Comparison of ENCODE assay signal across 8 cellular contexts in genomic region chr3:47989981-47990440, GRCh38. TPM values are rescaled to one million over a fixed set of nuclear protein-coding genes. Genes with fewer than 3 reads are reported as not detected.
DNase-seq lines count a peak whose midpoint lies in the region; ATAC-seq and TF ChIP-seq lines count a peak whose summit lies in the region.

No MANE protein-coding gene starts in this region.

- H3K27me3 ChIP-seq in OCI-LY3 (ENCODE audit: low read depth, low read length) = no peaks in the 10 kb centered on the region

- H4K20me1 ChIP-seq in OCI-LY3 (ENCODE audit: insufficient read depth, low read length) = peaks cover 19% of the 10 kb centered on the region

- H3K4me1 ChIP-seq in OCI-LY3 (ENCODE audit: low read length) = peaks cover 15% of the 10 kb centered on the region

- H3K27ac ChIP-seq in OCI-LY3 (ENCODE audit: low read length) = no peak overlapping the region

- H3K4me3 ChIP-seq in OCI-LY3 (ENCODE audit: low read length) = no peak overlapping the region
- no peak overlapping the region for H3K4me3 ChIP-seq in epithelial cell of esophagus (ENCODE audit: low read length)

- DNase-seq in EH (ENCODE audit: low read depth) = peak; percentile 93
- DNase-seq in HT1080 (ENCODE audit: low read depth) = peak; percentile 88
- peak; percentile 47 for DNase-seq in activated CD8-positive, alpha-beta memory T cell treated with anti-CD3 and anti-CD28 coated beads, Interleukin-2, amount 50 U/mL, for 24 hours (ENCODE audit: extremely low read depth)
- peak; percentile 95 for DNase-seq in epithelial cell of esophagus (ENCODE audit: low read depth)
- peak; percentile 82 for DNase-seq in mucosa of gallbladder (ENCODE audit: low spot score)
- DNase-seq in stimulated activated CD8-positive, alpha-beta memory T cell treated with anti-CD3 and anti-CD28 coated beads, Interleukin-4, amount 100 ng/mL, for 4 hours (ENCODE audit: low read depth in 2 of 2, low spot score in 1 of 2) = peak; percentile 41 to 47

- H3K36me3 ChIP-seq in OCI-LY3 (replicated peaks; ENCODE audit: low read depth, low read length) = no peaks in the 10 kb centered on the region

- no peaks in the 10 kb centered on the region for H3K79me2 ChIP-seq in OCI-LY3 (ENCODE audit: low read length)

- TF ChIP-seq CTCF in OCI-LY3 (IDR thresholded peaks at IDR 0.05; ENCODE audit: low read depth, low read length) = peak; percentile 98
- peak; percentile 95 for TF ChIP-seq CTCF in epithelial cell of esophagus (IDR thresholded peaks at IDR 0.05; ENCODE audit: insufficient read depth, low read depth, low read length, missing control alignments)

- H2AFZ ChIP-seq in OCI-LY3 (ENCODE audit: low read depth, low read length) = no peak overlapping the region

- H3K9me3 ChIP-seq in OCI-LY3 (ENCODE audit: insufficient read depth, low read length) = no peaks in the 10 kb centered on the region

- H3K4me2 ChIP-seq in OCI-LY3 (ENCODE audit: low read length) = 0 out of 2 replicates have a peak overlapping the region, but pooled peaks have one; percentile 0

- H3K9ac ChIP-seq in OCI-LY3 (ENCODE audit: low read length) = no peak overlapping the region

- ATAC-seq in HG03159 (IDR thresholded peaks at IDR 0.05; ENCODE audit: unreplicated experiment) = no peak

RNA-seq across cellular contexts. Expression of gene MAP4, which starts 26.2 kb away (rescaled TPM):
- 48.7 and 60.0 TPM in 2 replicates for total RNA-seq in HT1080 (2014; rRNA removed; shearing (Covaris generic))
- 96.1 and 115 TPM in 2 replicates for polyA plus RNA-seq in HT1080 (2015; cell fraction: cytosol; rRNA removed)
- 232 and 242 TPM in 2 replicates for polyA plus RNA-seq in HT1080 (2015; cell fraction: nucleus; rRNA removed)
- 228 TPM for total RNA-seq in mucosa of gallbladder

Comparison
In these comparisons a context has a peak if more than half of its experiments do, and no peak if none do; other contexts are left out.
1. DNase-seq: peak in every context shown above with its lines; median percentile 95 in epithelial cell of esophagus; 93 in EH; 88 in HT1080; 82 in mucosa of gallbladder; 47 in activated CD8-positive, alpha-beta memory T cell treated with anti-CD3 and anti-CD28 coated beads, Interleukin-2, amount 50 U/mL, for 24 hours; 44 in stimulated activated CD8-positive, alpha-beta memory T cell treated with anti-CD3 and anti-CD28 coated beads, Interleukin-4, amount 100 ng/mL, for 4 hours.